ENCODE assay signal across 10 cellular contexts in the genomic region with DNA sequence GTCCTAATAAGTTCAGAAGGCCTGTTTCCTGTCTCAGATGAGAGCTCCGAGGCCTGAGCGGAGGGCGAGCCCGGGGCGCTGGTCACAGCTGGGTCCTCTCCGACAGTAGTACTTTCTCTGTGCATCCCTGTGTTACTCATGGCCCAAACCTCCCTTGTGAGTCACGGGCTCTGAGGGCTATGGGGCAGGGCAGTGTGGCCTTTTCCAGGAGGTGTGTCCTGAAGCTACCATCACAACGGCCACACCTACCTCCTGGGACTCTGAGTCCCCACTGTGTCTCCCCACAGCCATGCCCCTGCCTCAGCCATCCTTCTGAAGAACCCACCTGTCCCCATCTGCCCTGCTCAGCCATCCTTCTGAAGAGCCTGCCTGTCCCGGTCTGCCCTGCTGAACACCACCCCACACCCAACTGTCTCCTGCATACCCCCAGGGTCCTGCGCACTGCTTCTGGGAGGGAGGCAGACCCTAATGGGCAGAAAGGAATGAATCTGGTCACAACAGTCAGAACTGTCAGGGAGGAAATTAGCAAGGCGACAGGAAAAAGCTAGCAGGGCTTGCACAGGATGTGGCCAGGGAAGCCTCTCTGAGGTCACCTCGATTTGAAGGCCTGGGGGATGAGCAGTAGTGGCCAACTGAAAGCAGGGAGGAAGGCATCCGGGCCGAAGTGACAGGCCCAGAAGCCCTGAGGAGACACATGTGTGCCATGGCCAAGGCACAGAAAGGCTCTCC.
A peak's percentile ranks its signal among the peaks of the same experiment; 100 is the strongest.
DNase-seq lines count a peak whose midpoint lies in the region; ATAC-seq and TF ChIP-seq lines count a peak whose summit lies in the region.
"Had no signal": no experiment of that assay in that cellular context is flagged by ENCODE, and none has a peak within 500 bp of the region (broad histone marks: within the 10 kb centered on the region; RNA-seq: fewer than 3 reads in every experiment).

No MANE protein-coding gene starts in this region.

- DNase-seq in activated CD8-positive, alpha-beta memory T cell treated with anti-CD3 and anti-CD28 coated beads, Interleukin-2, amount 50 U/mL, for 48 hours: peak; percentile 53
- no peak for DNase-seq in activated CD8-positive, alpha-beta memory T cell treated with anti-CD3 and anti-CD28 coated beads for 24 hours
- DNase-seq in brain microvascular endothelial cell (peak; percentile 80), sciatic nerve (ENCODE audit: low spot score) (no peak), NOMO-1 treated with dmso at 0.1 percent for 144 hours (lab: John Stamatoyannopoulos, UW; ENCODE audit: unreplicated experiment) (no peak), hippocampal formation (lab: John Stamatoyannopoulos, UW) (no peak)
- peak in 1 of 2 donors; percentile 50 for DNase-seq in stimulated activated naive CD8-positive, alpha-beta T cell treated with anti-CD3 and anti-CD28 coated beads, Interleukin-15, amount 100 ng/mL, for 72 hours
- DNase-seq: MG63 had no signal

- H3K4me3 Mint-ChIP-seq in stimulated activated naive CD8-positive, alpha-beta T cell treated with anti-CD3 and anti-CD28 coated beads, Interleukin-15, amount 100 ng/mL, for 72 hours: peak overlapping the region; percentile 6 to 45

- ATAC-seq in HG03571 (IDR thresholded peaks at IDR 0.05; ENCODE audit: unreplicated experiment) (peak; percentile 92), sciatic nerve (no peak)
- ATAC-seq in stimulated activated naive CD8-positive, alpha-beta T cell treated with anti-CD3 and anti-CD28 coated beads, Interleukin-15, amount 100 ng/mL, for 72 hours: peak; percentile 88

- intact Hi-C loops in sciatic nerve (cut with DNase I): no loop called here

- no peaks in the 10 kb centered on the region for H3K36me3 ChIP-seq in brain microvascular endothelial cell (replicated peaks)
- H3K36me3 ChIP-seq: MG63, neutrophil had no signal

- H3K4me1 Mint-ChIP-seq in stimulated activated naive CD8-positive, alpha-beta T cell treated with anti-CD3 and anti-CD28 coated beads, Interleukin-15, amount 100 ng/mL, for 72 hours: peaks cover 40% of the 10 kb centered on the region

- no peaks in the 10 kb centered on the region for H3K27me3 ChIP-seq in brain microvascular endothelial cell (replicated peaks)
- H3K27me3 ChIP-seq: MG63, neutrophil had no signal

- H3K9me3 Mint-ChIP-seq in stimulated activated naive CD8-positive, alpha-beta T cell treated with anti-CD3 and anti-CD28 coated beads, Interleukin-15, amount 100 ng/mL, for 72 hours: no peaks in the 10 kb centered on the region

- H3K27ac ChIP-seq in brain microvascular endothelial cell: peak overlapping the region; percentile 39
- H3K27ac ChIP-seq: neutrophil had no signal

- in situ Hi-C loops in brain microvascular endothelial cell (cut with HindIII; ENCODE audit: low pct_ligation_motif_present, low sequenced_read_pairs): no loop called here

- H3K27me3 Mint-ChIP-seq in stimulated activated naive CD8-positive, alpha-beta T cell treated with anti-CD3 and anti-CD28 coated beads, Interleukin-15, amount 100 ng/mL, for 72 hours: no peaks in the 10 kb centered on the region

- H3K27ac Mint-ChIP-seq in stimulated activated naive CD8-positive, alpha-beta T cell treated with anti-CD3 and anti-CD28 coated beads, Interleukin-15, amount 100 ng/mL, for 72 hours: peak overlapping the region; percentile 70 to 74

- TF ChIP-seq CTCF in brain microvascular endothelial cell (IDR thresholded peaks at IDR 0.05; ENCODE audit: low read depth, low read length, missing control alignments): no peak

- H3K4me3 ChIP-seq in brain microvascular endothelial cell (ENCODE audit: low read depth, low read length): no peak overlapping the region
- H3K4me3 ChIP-seq: MG63 had no signal

Comparison
In these comparisons a context has a peak if more than half of its experiments do, and no peak if none do; other contexts are left out.
1. DNase-seq: peak in activated CD8-positive, alpha-beta memory T cell treated with anti-CD3 and anti-CD28 coated beads, Interleukin-2, amount 50 U/mL, for 48 hours (single experiment) and brain microvascular endothelial cell (single experiment); none in activated CD8-positive, alpha-beta memory T cell treated with anti-CD3 and anti-CD28 coated beads for 24 hours (single experiment), sciatic nerve (single experiment), NOMO-1 treated with dmso at 0.1 percent for 144 hours (single experiment) and hippocampal formation (0 of 2).